In the genomic region with DNA sequence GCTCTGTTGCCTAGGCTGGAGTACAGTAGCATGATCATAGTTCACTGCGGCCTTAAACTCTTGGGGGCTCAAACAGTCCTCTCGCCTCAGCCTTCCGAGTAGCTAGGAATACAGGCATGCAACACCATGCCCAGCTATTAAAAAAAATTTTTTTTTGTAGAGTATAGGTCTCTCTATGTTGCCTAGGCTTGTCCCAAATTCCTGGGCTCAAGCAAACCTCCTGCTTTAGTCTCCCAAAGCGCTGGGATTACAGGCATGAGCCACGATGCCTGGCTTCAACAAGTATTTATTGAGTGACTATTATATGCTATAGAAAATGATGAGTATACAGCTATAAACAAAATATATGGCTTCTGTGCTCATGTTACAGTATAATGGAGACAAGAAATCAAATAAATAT, we compare ENCODE assay signal across 29 cellular contexts.
"Had no signal": no experiment of that assay in that cellular context is flagged by ENCODE, and none has a peak within 500 bp of the region (broad histone marks: within the 10 kb centered on the region; RNA-seq: fewer than 3 reads in every experiment).

No MANE protein-coding gene starts in this region.

- H3K36me3 ChIP-seq: ovary, prostate gland, thyroid gland, vagina had no signal

- H3K4me1 ChIP-seq: lower lobe of right lung, prostate gland, stomach, testis, thyroid gland, upper lobe of left lung, vagina had no signal

- ATAC-seq: left colon; left lung; lower lobe of right lung; mucosa of descending colon; naive thymus-derived CD4-positive, alpha-beta T cell; natural killer cell treated with Interleukin-12 subunit alpha and Interleukin-12 subunit beta and Interleukin-15 and Interleukin-18, amount 100 ng/mL, for 72 hours; right cardiac atrium; sciatic nerve; stimulated activated naive B cell treated with anti-CD40 and anti-IgM and Interleukin-4, amounts not matched to agents 10 μg/mL and 1 μg/mL and 100 μg/mL, for 72 hours; stimulated activated naive CD8-positive, alpha-beta T cell treated with anti-CD3 and anti-CD28 coated beads, Interleukin-15, Interleukin-2, amounts not matched to agents 100 U/mL and 50 U/mL, for 24 hours had no signal

- H3K27ac ChIP-seq: left lung, lower lobe of right lung, ovary, prostate gland, skin epidermis, stomach, testis, thyroid gland, transverse colon, upper lobe of left lung, vagina had no signal

- FAIRE-seq: kidney had no signal

- H3K9me3 ChIP-seq: left lung, lower lobe of right lung, mucosa of descending colon, ovary, prostate gland, stomach, testis, thyroid gland, transverse colon, upper lobe of left lung, vagina had no signal

- DNase-seq: hippocampal formation; kidney; left colon; left lung; lower lobe of right lung; mammary epithelial cell; midbrain; mucosa of descending colon; naive thymus-derived CD4-positive, alpha-beta T cell; ovary; posterior cingulate gyrus; retina; right cardiac atrium; stimulated activated CD4-positive, alpha-beta T cell treated with anti-CD3 and anti-CD28 coated beads, Interleukin-12 subunit alpha, Interleukin-12 subunit beta, amount 100 ng/mL, for 4 hours; stimulated activated CD4-positive, alpha-beta T cell treated with anti-CD3 and anti-CD28 coated beads, Interleukin-15, amount 100 ng/mL, for 24 hours; stimulated activated CD4-positive, alpha-beta T cell treated with anti-CD3 and anti-CD28 coated beads, Interleukin-2, amount 100 ng/mL, for 24 hours; stimulated activated CD4-positive, alpha-beta T cell treated with anti-CD3 and anti-CD28 coated beads, Interleukin-4, amount 100 ng/mL, for 1 hour; stimulated activated naive B cell treated with anti-CD40 and anti-IgM and Interleukin-4, amounts not matched to agents 10 μg/mL and 1 μg/mL and 100 μg/mL, for 72 hours; stimulated activated naive CD8-positive, alpha-beta T cell treated with anti-CD3 and anti-CD28 coated beads, Interleukin-15, Interleukin-2, amounts not matched to agents 100 U/mL and 50 U/mL, for 24 hours; stomach; testis; thyroid gland; transverse colon; upper lobe of left lung had no signal

- H3K27me3 ChIP-seq: left lung, ovary, stomach, testis, thyroid gland, transverse colon, upper lobe of left lung, vagina had no signal

- H3K4me3 ChIP-seq: left lung, lower lobe of right lung, mucosa of descending colon, ovary, prostate gland, skin epidermis, stomach, testis, thyroid gland, transverse colon, upper lobe of left lung, vagina had no signal
